Comparison of ENCODE assay signal across 15 cellular contexts in the genomic region with DNA sequence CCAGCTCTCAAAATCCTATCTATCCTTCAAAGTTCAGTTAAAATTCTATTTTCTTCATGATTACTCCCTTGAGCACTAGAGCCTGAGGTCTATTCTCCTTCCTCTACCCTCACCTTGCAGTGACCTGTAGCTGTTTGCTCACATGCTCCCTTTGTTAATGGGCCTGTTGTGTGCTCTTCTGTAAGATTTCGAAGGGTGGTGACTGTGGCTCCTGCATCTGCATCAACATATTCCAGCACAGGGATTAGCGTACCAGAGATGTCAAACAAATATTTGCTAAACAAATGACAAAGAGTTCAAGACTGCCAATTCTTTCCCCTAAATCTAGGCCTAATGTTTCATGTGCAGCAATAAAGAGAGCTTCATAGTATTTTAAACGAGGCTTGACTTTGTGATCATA.
DNase-seq lines count a peak whose midpoint lies in the region; ATAC-seq and TF ChIP-seq lines count a peak whose summit lies in the region.
"Had no signal": no experiment of that assay in that cellular context is flagged by ENCODE, and none has a peak within 500 bp of the region (broad histone marks: within the 10 kb centered on the region; RNA-seq: fewer than 3 reads in every experiment).

No MANE protein-coding gene starts in this region.

- POLR2A ChIA-PET in activated B cell treated with CpG ODN at 0.5 μM for 24 hours (lab: Charles Lee), result interaction anchor here (1.1 kb wide), 1 partner anchor 30 kb away, joined by 3 read pairs; no protein-coding TSS in a partner anchor

- ATAC-seq in activated B cell treated with CpG ODN at 0.5 μM for 24 hours (ENCODE audit: low read depth) (no peak), GM21381 (IDR thresholded peaks at IDR 0.05; ENCODE audit: unreplicated experiment) (no peak), GM21529 (IDR thresholded peaks at IDR 0.05; ENCODE audit: unreplicated experiment) (no peak)
- no peak for ATAC-seq in stimulated activated effector memory CD8-positive, alpha-beta T cell treated with anti-CD3 and anti-CD28 coated beads, Interleukin-12 subunit alpha, Interleukin-12 subunit beta, amount 100 ng/mL, for 72 hours
- ATAC-seq: CD8-positive, alpha-beta T cell had no signal

- H3K4me1 Mint-ChIP-seq in IgD-negative memory B cell (peaks cover 51 to 72% (median 57%) of the 10 kb centered on the region in 3 donors), activated B cell treated with CpG ODN at 0.5 μM for 24 hours (peaks cover 78% of the 10 kb centered on the region)
- peaks cover 43% of the 10 kb centered on the region for H3K4me1 Mint-ChIP-seq in stimulated activated effector memory CD8-positive, alpha-beta T cell treated with anti-CD3 and anti-CD28 coated beads, Interleukin-12 subunit alpha, Interleukin-12 subunit beta, amount 100 ng/mL, for 72 hours

- H3K36me3 Mint-ChIP-seq in IgD-negative memory B cell, result peaks cover 16% of the 10 kb centered on the region
- peaks cover 74% of the 10 kb centered on the region for H3K36me3 Mint-ChIP-seq in activated B cell treated with CpG ODN at 0.5 μM for 24 hours (ENCODE audit: low read depth)
- peaks cover 62% of the 10 kb centered on the region for H3K36me3 Mint-ChIP-seq in stimulated activated effector memory CD8-positive, alpha-beta T cell treated with anti-CD3 and anti-CD28 coated beads, Interleukin-12 subunit alpha, Interleukin-12 subunit beta, amount 100 ng/mL, for 72 hours

- intact Hi-C loops in activated B cell treated with CpG ODN at 0.5 μM for 24 hours (cut with micrococcal nuclease), result no loop called here

- CTCF ChIA-PET in activated B cell treated with CpG ODN at 0.5 μM for 24 hours (lab: Charles Lee), result interaction anchor here (0.8 to 1.2 kb wide), 4 partner anchors 9 to 106 kb away, joined by 3 to 4 read pairs (median 3); no protein-coding TSS in a partner anchor

- H3K27me3 Mint-ChIP-seq in IgD-negative memory B cell (no peaks in the 10 kb centered on the region), activated B cell treated with CpG ODN at 0.5 μM for 24 hours (no peaks in the 10 kb centered on the region)

- H3K27ac Mint-ChIP-seq in IgD-negative memory B cell (peak overlapping the region in 2 of 3 donors; percentile 39 to 78), activated B cell treated with CpG ODN at 0.5 μM for 24 hours (peak overlapping the region; percentile 80)
- peak overlapping the region; percentile 11 for H3K27ac Mint-ChIP-seq in stimulated activated effector memory CD8-positive, alpha-beta T cell treated with anti-CD3 and anti-CD28 coated beads, Interleukin-12 subunit alpha, Interleukin-12 subunit beta, amount 100 ng/mL, for 72 hours
- H3K27ac Mint-ChIP-seq: CD8-positive, alpha-beta T cell had no signal

- TF ChIP-seq CTCF in activated B cell treated with CpG ODN at 0.5 μM for 24 hours (IDR thresholded peaks at IDR 0.05), result no peak

- H3K9me3 Mint-ChIP-seq in IgD-negative memory B cell (no peaks in the 10 kb centered on the region), activated B cell treated with CpG ODN at 0.5 μM for 24 hours (no peaks in the 10 kb centered on the region)
- no peaks in the 10 kb centered on the region for H3K9me3 Mint-ChIP-seq in stimulated activated effector memory CD8-positive, alpha-beta T cell treated with anti-CD3 and anti-CD28 coated beads, Interleukin-12 subunit alpha, Interleukin-12 subunit beta, amount 100 ng/mL, for 72 hours
- H3K9me3 Mint-ChIP-seq: CD8-positive, alpha-beta T cell had no signal

- H3K4me3 Mint-ChIP-seq in IgD-negative memory B cell (peak overlapping the region in 1 of 4 donors; percentile 37), activated B cell treated with CpG ODN at 0.5 μM for 24 hours (no peak overlapping the region)
- H3K4me3 Mint-ChIP-seq in stimulated activated effector memory CD8-positive, alpha-beta T cell treated with anti-CD3 and anti-CD28 coated beads, Interleukin-12 subunit alpha, Interleukin-12 subunit beta, amount 100 ng/mL, for 72 hours, result no peak overlapping the region
- H3K4me3 Mint-ChIP-seq: CD8-positive, alpha-beta T cell had no signal

- DNase-seq in NCI-H510A treated with DMSO at 0.1 percent for 48 hours (lab: John Stamatoyannopoulos, UW) (peak; percentile 67), NCI-H510A (lab: John Stamatoyannopoulos, UW) (no peak), activated B cell treated with CpG ODN at 0.5 μM for 24 hours (no peak), CD1c-positive myeloid dendritic cell (ENCODE audit: extremely low spot score) (no peak)
- DNase-seq in stimulated activated effector memory CD8-positive, alpha-beta T cell treated with anti-CD3 and anti-CD28 coated beads, Interleukin-12 subunit alpha, Interleukin-12 subunit beta, amount 100 ng/mL, for 72 hours (ENCODE audit: low spot score in 2 of 2), result no peak
- DNase-seq: 8988T; CD8-positive, alpha-beta T cell; KBM-7; NCI-H1092 treated with DMSO at 0.1 percent for 48 hours; NCI-H187; NCI-H2171 treated with DMSO at 0.1 percent for 48 hours; PC-9 had no signal

Comparison
In these comparisons a context has a peak if more than half of its experiments do, and no peak if none do; other contexts are left out.
1. H3K27ac Mint-ChIP-seq: peak in every context shown above with its lines; median percentile 80 in activated B cell treated with CpG ODN at 0.5 μM for 24 hours; 58 in IgD-negative memory B cell; 11 in stimulated activated effector memory CD8-positive, alpha-beta T cell treated with anti-CD3 and anti-CD28 coated beads, Interleukin-12 subunit alpha, Interleukin-12 subunit beta, amount 100 ng/mL, for 72 hours.